In the genomic region with DNA sequence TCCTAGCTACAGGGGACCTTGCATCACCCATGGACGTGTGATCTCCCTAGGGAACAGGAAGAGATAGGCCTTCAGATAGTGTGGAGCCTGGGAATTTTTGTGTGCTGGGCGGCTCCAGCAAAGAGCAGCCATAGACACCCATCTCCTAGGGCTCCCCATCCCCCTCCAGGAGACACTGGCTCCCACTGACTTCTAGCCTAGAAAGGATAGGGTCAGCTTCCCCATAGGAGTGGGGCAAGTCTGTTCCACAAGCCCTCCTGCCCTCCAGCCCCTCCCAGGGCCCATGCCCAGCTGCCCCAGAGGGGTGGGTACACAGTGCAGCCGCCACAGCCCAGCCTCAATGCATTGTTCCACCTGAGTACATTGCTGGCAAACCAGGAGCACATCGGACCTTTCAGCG, we compare ENCODE assay signal across 2 cellular contexts.
TF ChIP-seq lines count a peak whose summit lies in the region.

No MANE protein-coding gene starts in this region.

TF ChIP-seq in K562, 482 proteins besides CTCF, POLR2A, EP300 and RAD21:
- no peak for TF ChIP-seq CSDE1 (IDR thresholded peaks at IDR 0.05)
- TF ChIP-seq ZNF518B (CRISPR knock-in tag; IDR thresholded peaks at IDR 0.05): no peak
- TF ChIP-seq ZBTB11 (CRISPR knock-in tag; IDR thresholded peaks at IDR 0.05): no peak
- TF ChIP-seq SRSF7 (optimal IDR thresholded peaks at IDR 0.05; ENCODE audit: low read depth, low read length): no peak
- no peak for TF ChIP-seq ETV5 (CRISPR knock-in tag; IDR thresholded peaks at IDR 0.05; ENCODE audit: low read depth)
- TF ChIP-seq PHF8 (IDR thresholded peaks at IDR 0.05; ENCODE audit: borderline replicate concordance, low read length): no peak
- TF ChIP-seq PHF20 (IDR thresholded peaks at IDR 0.05; ENCODE audit: partially characterized antibody): no peak
- no peak for TF ChIP-seq POLR2G (IDR thresholded peaks at IDR 0.05; ENCODE audit: low read depth, low read length)
- no peak for TF ChIP-seq SMARCB1 (IDR thresholded peaks at IDR 0.05; ENCODE audit: insufficient read length, low read depth)
- no peak for TF ChIP-seq MTA2 (IDR thresholded peaks at IDR 0.05; ENCODE audit: low read depth)

TF ChIP-seq in SK-N-SH treated with all-trans-retinoic acid at 6 μM for 48 hours, 23 proteins besides CTCF, POLR2A, EP300 and RAD21:
- no peak for TF ChIP-seq ZNF70 (CRISPR knock-in tag; IDR thresholded peaks at IDR 0.05)
- no peak for TF ChIP-seq ARNTL (CRISPR knock-in tag; IDR thresholded peaks at IDR 0.05; ENCODE audit: borderline replicate concordance, low read depth)
- TF ChIP-seq ZNF8 (CRISPR knock-in tag; IDR thresholded peaks at IDR 0.05): no peak
- no peak for TF ChIP-seq ZC3H10 (CRISPR knock-in tag; IDR thresholded peaks at IDR 0.05)
- TF ChIP-seq GLIS3 (CRISPR knock-in tag; IDR thresholded peaks at IDR 0.05): no peak
- TF ChIP-seq CSDC2 (CRISPR knock-in tag; IDR thresholded peaks at IDR 0.05): no peak
